ENCODE assay signal across 18 cellular contexts in genomic region chr1:62691062-62691844, GRCh38. TPM values are rescaled to one million over a fixed set of nuclear protein-coding genes. Genes with fewer than 3 reads are reported as not detected.
DNase-seq lines count a peak whose midpoint lies in the region; ATAC-seq, FAIRE-seq and TF ChIP-seq lines count a peak whose summit lies in the region.
"Had no signal": no experiment of that assay in that cellular context is flagged by ENCODE, and none has a peak within 500 bp of the region (broad histone marks: within the 10 kb centered on the region; RNA-seq: fewer than 3 reads in every experiment).

No MANE protein-coding gene starts in this region.

- CTCF ChIA-PET in Caco-2 (lab: Charles Lee) = interaction anchor here (1.0 kb wide), 1 partner anchor 55 kb away, joined by 4 read pairs; no protein-coding TSS in a partner anchor
- CTCF ChIA-PET in K562 (lab: Yijun Ruan, JAX; ENCODE audit: low intra/inter-chr PET ratio) = no interaction called here
- CTCF ChIA-PET in activated CD8-positive, alpha-beta T cell treated with anti-CD3 and anti-CD28 coated beads for 36 hours (lab: Charles Lee) = no interaction called here
- CTCF ChIA-PET in activated CD4-positive, alpha-beta T cell treated with anti-CD3 and anti-CD28 coated beads for 36 hours (lab: Charles Lee) = interaction anchor here (0.6 kb wide), 2 partner anchors 26 to 181 kb away, joined by 3 to 4 read pairs; no protein-coding TSS in a partner anchor

- H3K9me3 Mint-ChIP-seq in Caco-2 (ENCODE audit: unreplicated experiment) = no peaks in the 10 kb centered on the region
- H3K9me3 Mint-ChIP-seq in activated CD8-positive, alpha-beta T cell treated with anti-CD3 and anti-CD28 coated beads for 36 hours = no peaks in the 10 kb centered on the region
- no peaks in the 10 kb centered on the region for H3K9me3 Mint-ChIP-seq in activated CD4-positive, alpha-beta T cell treated with anti-CD3 and anti-CD28 coated beads for 36 hours (ENCODE audit: low read depth)
- H3K9me3 Mint-ChIP-seq: activated T-helper 17 cell treated with anti-CD3 and anti-CD28 coated beads, Interleukin-2, amount 50 U/mL, for 72 hours; immature natural killer cell; stimulated activated effector memory CD8-positive, alpha-beta T cell treated with anti-CD3 and anti-CD28 coated beads, Interleukin-12 subunit alpha, Interleukin-12 subunit beta, amount 100 ng/mL, for 72 hours had no signal

- H3K79me2 ChIP-seq in K562 (ENCODE audit: control insufficient read depth, insufficient read depth, low read length) (peaks cover 7% of the 10 kb centered on the region; the same call in 1 of the 3 replicates), hepatocyte (peaks cover 35% of the 10 kb centered on the region)

- no peaks in the 10 kb centered on the region for H3K9me2 ChIP-seq in hepatocyte (replicated peaks; ENCODE audit: insufficient read depth)

- POLR2A ChIA-PET in Caco-2 (lab: Charles Lee) = no interaction called here
- POLR2A ChIA-PET in K562 (lab: Yijun Ruan, JAX) = interaction anchor here (0.6 to 3.4 kb wide), 3 partner anchors 7 to 76 kb away, joined by 3 to 12 read pairs (median 6); no protein-coding TSS in a partner anchor
- POLR2A ChIA-PET in activated CD8-positive, alpha-beta T cell treated with anti-CD3 and anti-CD28 coated beads for 36 hours (lab: Charles Lee) = no interaction called here
- POLR2A ChIA-PET in activated CD4-positive, alpha-beta T cell treated with anti-CD3 and anti-CD28 coated beads for 36 hours (lab: Charles Lee) = interaction anchor here (0.6 kb wide), 1 partner anchor 15 kb away, joined by 3 read pairs; no protein-coding TSS in a partner anchor

- H3K27me3 Mint-ChIP-seq in Caco-2 (ENCODE audit: insufficient read depth, unreplicated experiment) = no peaks in the 10 kb centered on the region
- H3K27me3 Mint-ChIP-seq in activated CD8-positive, alpha-beta T cell treated with anti-CD3 and anti-CD28 coated beads for 36 hours = no peaks in the 10 kb centered on the region
- no peaks in the 10 kb centered on the region for H3K27me3 Mint-ChIP-seq in activated CD4-positive, alpha-beta T cell treated with anti-CD3 and anti-CD28 coated beads for 36 hours
- H3K27me3 Mint-ChIP-seq: activated T-helper 17 cell treated with anti-CD3 and anti-CD28 coated beads, Interleukin-2, amount 50 U/mL, for 72 hours had no signal

- H3K4me1 Mint-ChIP-seq in Caco-2 (ENCODE audit: low read depth, unreplicated experiment) = peaks cover 16% of the 10 kb centered on the region
- peaks cover 8% of the 10 kb centered on the region for H3K4me1 Mint-ChIP-seq in activated CD8-positive, alpha-beta T cell treated with anti-CD3 and anti-CD28 coated beads for 36 hours (ENCODE audit: low read depth)
- peaks cover 24% of the 10 kb centered on the region for H3K4me1 Mint-ChIP-seq in activated CD4-positive, alpha-beta T cell treated with anti-CD3 and anti-CD28 coated beads for 36 hours

- no peak for TF ChIP-seq EP300 in K562 (IDR thresholded peaks at IDR 0.05; ENCODE audit: low read length)

- DNase-seq in Caco-2 (no peak), K562 (ENCODE audit: extremely low read depth in 1 of 4, low spot score in 3 of 4) (no peak), hepatocyte (ENCODE audit: low spot score) (peak; percentile 36), pons (ENCODE audit: low spot score) (peak; percentile 51)
- DNase-seq in activated CD8-positive, alpha-beta T cell treated with anti-CD3 and anti-CD28 coated beads for 36 hours = no peak
- no peak for DNase-seq in activated naive CD4-positive, alpha-beta T cell treated with anti-CD3 and anti-CD28 coated beads, Interleukin-2, amount 50 U/mL, for 16 hours
- no peak for DNase-seq in activated CD4-positive, alpha-beta T cell treated with anti-CD3 and anti-CD28 coated beads for 36 hours
- DNase-seq: activated CD4-positive, alpha-beta T cell treated with anti-CD3 and anti-CD28 coated beads, Interleukin-2, amount 50 U/mL, for 48 hours; GF-D8; immature natural killer cell; NCI-H2081 treated with DMSO at 0.1 percent for 48 hours; NCI-H748 treated with DMSO at 0.1 percent for 48 hours; stimulated activated CD4-positive, alpha-beta T cell treated with anti-CD3 and anti-CD28 coated beads, Interleukin-4, amount 100 ng/mL, for 4 hours; T-helper 9 cell had no signal

- WGBS in K562 (ENCODE audit: insufficient coverage, low coverage, missing lambda C conversion rate) = 71% methylated on average over 2 of the region's 2 CpGs
- 94% methylated on average over 2 of the region's 2 CpGs for WGBS in hepatocyte (ENCODE audit: low lambda C conversion rate, missing lambda C conversion rate)

- H3K4me1 ChIP-seq in Caco-2 (peaks cover 13% of the 10 kb centered on the region; the same call in 1 of the 2 replicates), K562 (replicated peaks in 1 of 2; ENCODE audit: control insufficient read depth in 2 of 2, insufficient read depth in 2 of 2, low read length in 2 of 2) (peaks cover 17 to 22% of the 10 kb centered on the region in 2 experiments; a peak in 3 of 5 replicates), hepatocyte (ENCODE audit: insufficient read depth) (peaks cover 31% of the 10 kb centered on the region)

- H4K20me1 ChIP-seq in K562 (replicated peaks; ENCODE audit: control insufficient read depth, insufficient read depth, low read length) (no peaks in the 10 kb centered on the region), hepatocyte (ENCODE audit: insufficient read depth, poor library complexity, severe bottlenecking) (no peaks in the 10 kb centered on the region)

- no peaks in the 10 kb centered on the region for H3K9me3 ChIP-seq in Caco-2
- H3K9me3 ChIP-seq in K562 (replicated peaks; ENCODE audit: control insufficient read depth, insufficient read depth, low read depth, low read length) = no peaks in the 10 kb centered on the region
- H3K9me3 ChIP-seq in hepatocyte (ENCODE audit: low read depth) = no peaks in the 10 kb centered on the region
- H3K9me3 ChIP-seq: MG63 had no signal

- H3K27me3 ChIP-seq in Caco-2 (replicated peaks; ENCODE audit: control insufficient read depth, insufficient read depth, low read length) (no peaks in the 10 kb centered on the region), K562 (ENCODE audit: control insufficient read depth in 2 of 2, insufficient read depth in 2 of 2, low read length in 2 of 2) (no peaks in the 10 kb centered on the region), hepatocyte (no peaks in the 10 kb centered on the region)
- H3K27me3 ChIP-seq: MG63 had no signal

- H2AFZ ChIP-seq in K562 (ENCODE audit: low read depth, low read length) (no peak overlapping the region), hepatocyte (no peak overlapping the region)

- TF ChIP-seq RAD21 in K562 (CRISPR knock-in tag; conservative IDR thresholded peaks at IDR 0.05 in 1 of 2, IDR thresholded peaks at IDR 0.05 in 1 of 2) = no peak

- intact Hi-C loops in Caco-2 (cut with micrococcal nuclease; ENCODE audit: unreplicated experiment) (loop anchor here (5.0 kb wide), 1 partner anchor 36 kb away; no protein-coding TSS in a partner anchor), K562 (cut with micrococcal nuclease) (no loop called here)
- intact Hi-C loops in activated CD8-positive, alpha-beta T cell treated with anti-CD3 and anti-CD28 coated beads for 36 hours (cut with micrococcal nuclease) = no loop called here
- intact Hi-C loops in activated CD4-positive, alpha-beta T cell treated with anti-CD3 and anti-CD28 coated beads for 36 hours (cut with DNase I, micrococcal nuclease) = no loop called here

- BruUV-seq in Caco-2 (replicated peaks; lab: Mats Ljungman, UMichigan) = no TSS peak
- BruUV-seq in K562 (replicated peaks; lab: Mats Ljungman, UMichigan) = no TSS peak

- in situ Hi-C loops in K562 (cut with MboI) = no loop called here

- no peaks in the 10 kb centered on the region for H3K9me1 ChIP-seq in K562 (ENCODE audit: control insufficient read depth, insufficient read depth, low read length)

- H3K4me2 ChIP-seq in K562 (ENCODE audit: insufficient read depth, low read length) (peak overlapping the region; percentile 61; the same call in 1 of the 2 replicates), hepatocyte (peak overlapping the region; percentile 87)

- no peak overlapping the region for H3K27ac ChIP-seq in K562 (ENCODE audit: extremely low read depth, low read depth, low read length)
- peak overlapping the region; percentile 86 for H3K27ac ChIP-seq in hepatocyte

- no peak for TF ChIP-seq POLR2A in K562 (conservative IDR thresholded peaks at IDR 0.05)

- H3K4me3 ChIP-seq in Caco-2 (ENCODE audit: low read depth, low read length) = peak overlapping the region; percentile 80
- no peak overlapping the region for H3K4me3 ChIP-seq in K562
- no peak overlapping the region for H3K4me3 ChIP-seq in hepatocyte
- H3K4me3 ChIP-seq: MG63 had no signal

- TF ChIP-seq CTCF in Caco-2 (IDR thresholded peaks at IDR 0.05; ENCODE audit: insufficient read depth in 1 of 2, low read depth in 1 of 2, low read length in 1 of 2, severe bottlenecking in 1 of 2, unreplicated experiment in 1 of 2) = no peak
- TF ChIP-seq CTCF in K562 (IDR thresholded peaks at IDR 0.05 in 2 of 3, conservative IDR thresholded peaks at IDR 0.05 in 1 of 3; ENCODE audit: insufficient read depth in 2 of 3, low read depth in 1 of 3, low read length in 3 of 3) = no peak
- no peak for TF ChIP-seq CTCF in hepatocyte (IDR thresholded peaks at IDR 0.05; ENCODE audit: poor library complexity)
- TF ChIP-seq CTCF in activated CD8-positive, alpha-beta T cell treated with anti-CD3 and anti-CD28 coated beads for 36 hours (IDR thresholded peaks at IDR 0.05) = no peak

- FAIRE-seq in K562 (lab: Jason Lieb, UNC) = no peak

- peak overlapping the region; percentile 94 for H3K4me3 Mint-ChIP-seq in Caco-2 (ENCODE audit: unreplicated experiment)
- H3K4me3 Mint-ChIP-seq in activated CD8-positive, alpha-beta T cell treated with anti-CD3 and anti-CD28 coated beads for 36 hours = no peak overlapping the region
- no peak overlapping the region for H3K4me3 Mint-ChIP-seq in activated CD4-positive, alpha-beta T cell treated with anti-CD3 and anti-CD28 coated beads for 36 hours
- H3K4me3 Mint-ChIP-seq: immature natural killer cell; stimulated activated effector memory CD8-positive, alpha-beta T cell treated with anti-CD3 and anti-CD28 coated beads, Interleukin-12 subunit alpha, Interleukin-12 subunit beta, amount 100 ng/mL, for 72 hours had no signal

- H3K9ac ChIP-seq in K562 (ENCODE audit: insufficient read depth in 1 of 2, low read depth in 2 of 2, low read length in 2 of 2) = no peak overlapping the region

- H3K27ac Mint-ChIP-seq in Caco-2 (ENCODE audit: unreplicated experiment) = peak overlapping the region; percentile 55
- H3K27ac Mint-ChIP-seq in activated CD8-positive, alpha-beta T cell treated with anti-CD3 and anti-CD28 coated beads for 36 hours = no peak overlapping the region
- no peak overlapping the region for H3K27ac Mint-ChIP-seq in activated CD4-positive, alpha-beta T cell treated with anti-CD3 and anti-CD28 coated beads for 36 hours
- H3K27ac Mint-ChIP-seq: activated T-helper 17 cell treated with anti-CD3 and anti-CD28 coated beads, Interleukin-2, amount 50 U/mL, for 72 hours; immature natural killer cell; stimulated activated effector memory CD8-positive, alpha-beta T cell treated with anti-CD3 and anti-CD28 coated beads, Interleukin-12 subunit alpha, Interleukin-12 subunit beta, amount 100 ng/mL, for 72 hours had no signal

- H3K36me3 ChIP-seq in Caco-2 (ENCODE audit: control insufficient read depth, insufficient read depth, low read length) (no peaks in the 10 kb centered on the region), K562 (ENCODE audit: control insufficient read depth, insufficient read depth, low read length) (no peaks in the 10 kb centered on the region), hepatocyte (replicated peaks; ENCODE audit: insufficient read depth, low read depth) (no peaks in the 10 kb centered on the region)
- H3K36me3 ChIP-seq: MG63 had no signal

- peaks cover 15% of the 10 kb centered on the region for H3K36me3 Mint-ChIP-seq in Caco-2 (ENCODE audit: insufficient read depth, unreplicated experiment)
- H3K36me3 Mint-ChIP-seq in activated CD8-positive, alpha-beta T cell treated with anti-CD3 and anti-CD28 coated beads for 36 hours (ENCODE audit: low read depth) = no peaks in the 10 kb centered on the region
- H3K36me3 Mint-ChIP-seq in activated CD4-positive, alpha-beta T cell treated with anti-CD3 and anti-CD28 coated beads for 36 hours (ENCODE audit: low read depth) = no peaks in the 10 kb centered on the region
- H3K36me3 Mint-ChIP-seq: immature natural killer cell; stimulated activated effector memory CD8-positive, alpha-beta T cell treated with anti-CD3 and anti-CD28 coated beads, Interleukin-12 subunit alpha, Interleukin-12 subunit beta, amount 100 ng/mL, for 72 hours had no signal

- ATAC-seq in K562 = no peak
- ATAC-seq in activated CD8-positive, alpha-beta T cell treated with anti-CD3 and anti-CD28 coated beads for 36 hours = no peak
- ATAC-seq in GM18873 (IDR thresholded peaks at IDR 0.05; ENCODE audit: low FRiP score, unreplicated experiment) = no peak
- ATAC-seq in activated CD4-positive, alpha-beta T cell treated with anti-CD3 and anti-CD28 coated beads for 36 hours = no peak
- ATAC-seq: activated T-helper 17 cell treated with anti-CD3 and anti-CD28 coated beads, Interleukin-2, amount 50 U/mL, for 72 hours; stimulated activated effector memory CD8-positive, alpha-beta T cell treated with anti-CD3 and anti-CD28 coated beads, Interleukin-12 subunit alpha, Interleukin-12 subunit beta, amount 100 ng/mL, for 72 hours had no signal

RNA-seq across cellular contexts. Expression of gene DOCK7, which starts 3.1 kb away (rescaled TPM):
- total RNA-seq in Caco-2 (2022) (43.6 and 48.9 TPM in 2 replicates), K562 (2014; rRNA removed) (16.4 and 29.3 TPM in 2 replicates), K562 (2014; rRNA removed; fragmentation: Illumina TruSeq; extraction: Trizol) (12.7 and 16.0 TPM in 2 replicates), K562 (2015; rRNA removed; fragmentation: Illumina TruSeq; extraction: Trizol) (18.1 and 21.8 TPM in 2 replicates), K562 (2021) (12.6 and 18.2 TPM in 2 replicates), hepatocyte (53.4 and 194 TPM in 2 replicates)
- total RNA-seq in K562 (2011; cell fraction: chromatin; rRNA removed; ENCODE audit: low replicate concordance) = 14.7 and 55.2 TPM in 2 replicates
- 14.5 and 15.5 TPM in 2 replicates for total RNA-seq in K562 (2011; cell fraction: nucleolus; rRNA removed)
- 19.6 and 36.0 TPM in 2 replicates for total RNA-seq in K562 (2011; cell fraction: nucleoplasm; rRNA removed)
- polyA plus RNA-seq in K562 (2011; rRNA removed) (12.5 and 16.4 TPM in 2 replicates), K562 (2014; fragmentation: Illumina TruSeq; extraction: Trizol) (20.9 and 35.1 TPM in 2 replicates), K562 (2014; fragmentation: Nextera tagmentation; extraction: Ambion mirVana) (10 to 100 TPM in 1 of 2 experiments, 1 to 10 TPM in 1; 4.9 to 10.6 TPM), K562 (2014; rRNA removed) (7.7 and 10.1 TPM in 2 replicates), hepatocyte (22.4 and 24.4 TPM in 2 replicates)
- 3.0 and 7.4 TPM in 2 replicates for polyA plus RNA-seq in K562 (2011; cell fraction: cytosol; rRNA removed)
- polyA plus RNA-seq in K562 (2011; cell fraction: nucleus; rRNA removed) = 12.2 and 21.1 TPM in 2 replicates
- polyA plus RNA-seq in K562 (2012) = 14.6 and 22.3 TPM in 2 replicates
- polyA minus RNA-seq in K562 (2011; rRNA and poly(A)+ RNA removed) = 57.3 and 79.6 TPM in 2 replicates
- 15.4 and 16.5 TPM in 2 replicates for polyA minus RNA-seq in K562 (2011; cell fraction: cytosol; rRNA and poly(A)+ RNA removed)
- polyA minus RNA-seq in K562 (2011; cell fraction: nucleus; rRNA and poly(A)+ RNA removed) = 28.9 and 46.7 TPM in 2 replicates
- total RNA-seq in activated CD8-positive, alpha-beta T cell treated with anti-CD3 and anti-CD28 coated beads for 36 hours = 10 to 100 TPM in 1 of 2 experiments, 1 to 10 TPM in 1; 6.6 to 16.8 TPM
- total RNA-seq in activated CD4-positive, alpha-beta T cell treated with anti-CD3 and anti-CD28 coated beads for 36 hours = 10 to 100 TPM; 11.9 to 13.7 TPM

Comparison
In these comparisons a context has a peak if more than half of its experiments do, and no peak if none do; other contexts are left out.
1. DNase-seq: peak in hepatocyte (single experiment) and pons (single experiment); none in Caco-2 (0 of 2), K562 (0 of 4), activated CD8-positive, alpha-beta T cell treated with anti-CD3 and anti-CD28 coated beads for 36 hours (single experiment), activated naive CD4-positive, alpha-beta T cell treated with anti-CD3 and anti-CD28 coated beads, Interleukin-2, amount 50 U/mL, for 16 hours (single experiment) and activated CD4-positive, alpha-beta T cell treated with anti-CD3 and anti-CD28 coated beads for 36 hours (single experiment).
2. CTCF ChIA-PET loops: an anchor here in Caco-2 (1.0 kb wide) and activated CD4-positive, alpha-beta T cell treated with anti-CD3 and anti-CD28 coated beads for 36 hours (0.6 kb wide); none called in K562 and activated CD8-positive, alpha-beta T cell treated with anti-CD3 and anti-CD28 coated beads for 36 hours.
3. POLR2A ChIA-PET loops: an anchor here in K562 (0.6 to 3.4 kb wide) and activated CD4-positive, alpha-beta T cell treated with anti-CD3 and anti-CD28 coated beads for 36 hours (0.6 kb wide); none called in Caco-2 and activated CD8-positive, alpha-beta T cell treated with anti-CD3 and anti-CD28 coated beads for 36 hours.